Comparison of ENCODE assay signal across 9 cellular contexts in the genomic region with DNA sequence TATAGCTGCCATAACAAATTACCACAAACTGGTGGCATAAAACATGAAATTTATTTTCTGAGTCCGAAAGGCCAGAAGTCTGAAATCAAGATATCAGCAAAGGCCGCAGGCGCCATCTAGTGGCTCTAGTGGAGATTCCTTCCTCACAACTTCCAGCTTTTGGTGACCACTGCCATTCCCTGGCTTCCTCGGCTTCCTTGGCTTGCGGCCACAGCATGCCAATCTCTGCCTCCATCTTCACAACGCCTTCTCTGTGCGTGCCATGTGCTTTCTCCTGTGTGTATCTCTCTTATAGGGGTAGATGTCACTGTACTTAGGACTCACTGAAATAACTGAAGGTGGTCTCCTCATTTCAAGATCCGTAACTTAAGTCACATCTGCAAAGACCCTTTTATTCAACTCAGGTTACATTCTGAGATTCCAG. TPM values are rescaled to one million over a fixed set of nuclear protein-coding genes. Genes with fewer than 3 reads are reported as not detected.
A peak's percentile ranks its signal among the peaks of the same experiment; 100 is the strongest.
DNase-seq lines count a peak whose midpoint lies in the region; ATAC-seq lines count a peak whose summit lies in the region.
"Had no signal": no experiment of that assay in that cellular context is flagged by ENCODE, and none has a peak within 500 bp of the region (broad histone marks: within the 10 kb centered on the region; RNA-seq: fewer than 3 reads in every experiment).

No MANE protein-coding gene starts in this region.

- H3K27ac Mint-ChIP-seq in activated naive CD4-positive, alpha-beta T cell treated with anti-CD3 and anti-CD28 coated beads for 36 hours: no peak overlapping the region

- no peaks in the 10 kb centered on the region for H3K27me3 ChIP-seq in MG63
- H3K27me3 ChIP-seq: BLaER1 had no signal

- no peak overlapping the region for H3K4me3 Mint-ChIP-seq in activated naive CD4-positive, alpha-beta T cell treated with anti-CD3 and anti-CD28 coated beads for 36 hours

- no peaks in the 10 kb centered on the region for H3K9me3 Mint-ChIP-seq in activated naive CD4-positive, alpha-beta T cell treated with anti-CD3 and anti-CD28 coated beads for 36 hours

- no peaks in the 10 kb centered on the region for H3K9me3 ChIP-seq in MG63

- H3K27me3 Mint-ChIP-seq in activated naive CD4-positive, alpha-beta T cell treated with anti-CD3 and anti-CD28 coated beads for 36 hours (ENCODE audit: low read depth): peaks cover 10% of the 10 kb centered on the region

- peaks cover 2% of the 10 kb centered on the region for H3K4me1 Mint-ChIP-seq in activated naive CD4-positive, alpha-beta T cell treated with anti-CD3 and anti-CD28 coated beads for 36 hours (ENCODE audit: low read depth)

- ATAC-seq in HG02759 (IDR thresholded peaks at IDR 0.05; ENCODE audit: unreplicated experiment): no peak

- H3K4me3 ChIP-seq in MG63: no peak overlapping the region
- H3K4me3 ChIP-seq: BLaER1 had no signal

- H3K36me3 ChIP-seq in MG63: no peaks in the 10 kb centered on the region

- DNase-seq in DMS153 treated with DMSO at 0.1 percent for 48 hours (lab: John Stamatoyannopoulos, UW; ENCODE audit: unreplicated experiment): peak; percentile 42
- DNase-seq in DMS153 (lab: John Stamatoyannopoulos, UW): no peak
- peak; percentile 80 for DNase-seq in MG63
- DNase-seq in SK-N-DZ (ENCODE audit: low spot score): peak; percentile 72
- DNase-seq in activated naive CD4-positive, alpha-beta T cell treated with anti-CD3 and anti-CD28 coated beads for 36 hours: peak; percentile 78
- peak; percentile 80 for DNase-seq in glomerular visceral epithelial cell (ENCODE audit: extremely low spot score)
- DNase-seq in pons (ENCODE audit: low spot score): peak; percentile 77

- CTCF ChIA-PET in activated naive CD4-positive, alpha-beta T cell treated with anti-CD3 and anti-CD28 coated beads for 36 hours (lab: Charles Lee): interaction anchor here (0.6 to 5.4 kb wide), 25 partner anchors 10 to 478 kb away, joined by 3 to 124 read pairs (median 4); partner anchors contain the start of genes LTV1 and SF3B5

- no peaks in the 10 kb centered on the region for H3K36me3 Mint-ChIP-seq in activated naive CD4-positive, alpha-beta T cell treated with anti-CD3 and anti-CD28 coated beads for 36 hours (ENCODE audit: low read depth)

- intact Hi-C loops in activated naive CD4-positive, alpha-beta T cell treated with anti-CD3 and anti-CD28 coated beads for 36 hours (cut with micrococcal nuclease): loop anchor here (1.0 to 10.0 kb wide), 6 partner anchors 73 to 1539 kb away; no protein-coding TSS in a partner anchor

RNA-seq across cellular contexts. Expression of gene PLAGL1, which starts 5.4 kb away (rescaled TPM):
- 2.1 and 5.0 TPM in 2 replicates for total RNA-seq in MG63 (2014; rRNA removed; shearing (Covaris generic); ENCODE audit: low replicate concordance)
- 2.1 and 2.2 TPM in 2 replicates for polyA plus RNA-seq in SK-N-DZ (2014; cell fraction: cytosol; rRNA removed)
- 4.0 and 9.3 TPM in 2 replicates for polyA plus RNA-seq in SK-N-DZ (2014; cell fraction: nucleus; rRNA removed)
- total RNA-seq in activated naive CD4-positive, alpha-beta T cell treated with anti-CD3 and anti-CD28 coated beads for 36 hours: 10 to 100 TPM; 10.0 to 11.7 TPM
